Comparison of ENCODE assay signal across 14 cellular contexts in genomic region chr14:71905860-71906259, GRCh38. TPM values are rescaled to one million over a fixed set of nuclear protein-coding genes. Genes with fewer than 3 reads are reported as not detected.
DNase-seq lines count a peak whose midpoint lies in the region; ATAC-seq and TF ChIP-seq lines count a peak whose summit lies in the region.
"Had no signal": no experiment of that assay in that cellular context is flagged by ENCODE, and none has a peak within 500 bp of the region (broad histone marks: within the 10 kb centered on the region; RNA-seq: fewer than 3 reads in every experiment).

No MANE protein-coding gene starts in this region.

- H4K20me1 ChIP-seq in neural progenitor cell (ENCODE audit: low read depth), result no peaks in the 10 kb centered on the region
- H4K20me1 ChIP-seq: BLaER1 treated with 17β-estradiol and CSF1 and Interleukin-3, amounts not matched to agents 10 nM and 100 nM had no signal

- H2AFZ ChIP-seq in neural progenitor cell (replicated peaks), result no peak overlapping the region

- H3K27me3 ChIP-seq in left ventricle myocardium inferior (ENCODE audit: low read depth) (no peaks in the 10 kb centered on the region), endodermal cell (ENCODE audit: control insufficient read depth, insufficient read depth, low read length, poor library complexity, severe bottlenecking) (no peaks in the 10 kb centered on the region), neural progenitor cell (no peaks in the 10 kb centered on the region)
- H3K27me3 ChIP-seq: BLaER1 treated with 17β-estradiol and CSF1 and Interleukin-3, amounts not matched to agents 10 nM and 100 nM had no signal

- no peaks in the 10 kb centered on the region for H3K79me2 ChIP-seq in neural progenitor cell (ENCODE audit: low read depth)

- no peaks in the 10 kb centered on the region for H3K9me3 ChIP-seq in left ventricle myocardium inferior (replicated peaks)
- no peaks in the 10 kb centered on the region for H3K9me3 ChIP-seq in endodermal cell (ENCODE audit: control insufficient read depth, low read length)
- H3K9me3 ChIP-seq in neural progenitor cell (ENCODE audit: low read depth), result no peaks in the 10 kb centered on the region

- no peak for DNase-seq in left ventricle myocardium inferior
- no peak for DNase-seq in cardiac septum (ENCODE audit: low spot score)
- no peak for DNase-seq in endodermal cell
- DNase-seq in neural progenitor cell (ENCODE audit: low spot score), result no peak
- DNase-seq in NK-92 (lab: John Stamatoyannopoulos, UW; ENCODE audit: unreplicated experiment), result no peak
- DNase-seq in sciatic nerve (ENCODE audit: low spot score), result no peak
- no peak for DNase-seq in hippocampal formation (lab: John Stamatoyannopoulos, UW)
- DNase-seq: Calu3; CD8-positive, alpha-beta T cell; H9 had no signal

- H3K27ac Mint-ChIP-seq in endodermal cell (no peak overlapping the region), neural progenitor cell (peak overlapping the region; percentile 83)
- H3K27ac Mint-ChIP-seq: B cell; CD8-positive, alpha-beta T cell; H9 had no signal

- H3K4me1 Mint-ChIP-seq in endodermal cell (peaks cover 20% of the 10 kb centered on the region), neural progenitor cell (peaks cover 27% of the 10 kb centered on the region)
- H3K4me1 Mint-ChIP-seq: B cell had no signal

- H3K4me3 Mint-ChIP-seq in endodermal cell (no peak overlapping the region), neural progenitor cell (no peak overlapping the region)
- H3K4me3 Mint-ChIP-seq: B cell; CD8-positive, alpha-beta T cell; H9 had no signal

- TF ChIP-seq CTCF in left ventricle myocardium inferior (IDR thresholded peaks at IDR 0.05; ENCODE audit: borderline replicate concordance) (no peak), endodermal cell (conservative IDR thresholded peaks at IDR 0.05) (no peak), neural progenitor cell (IDR thresholded peaks at IDR 0.05) (no peak)

- H3K9me3 Mint-ChIP-seq in endodermal cell (no peaks in the 10 kb centered on the region), neural progenitor cell (no peaks in the 10 kb centered on the region)
- H3K9me3 Mint-ChIP-seq: CD8-positive, alpha-beta T cell; H9 had no signal

- H3K27ac ChIP-seq in left ventricle myocardium inferior (replicated peaks), result peak overlapping the region; percentile 2
- H3K27ac ChIP-seq in endodermal cell (ENCODE audit: low read depth, low read length), result peak overlapping the region; percentile 56
- H3K27ac ChIP-seq in neural progenitor cell, result no peak overlapping the region
- H3K27ac ChIP-seq: BLaER1 treated with 17β-estradiol and CSF1 and Interleukin-3, amounts not matched to agents 10 nM and 100 nM had no signal

- no peaks in the 10 kb centered on the region for H3F3A ChIP-seq in neural progenitor cell (ENCODE audit: low read depth)

- peaks cover 7% of the 10 kb centered on the region for H3K27me3 Mint-ChIP-seq in endodermal cell (ENCODE audit: insufficient read depth)
- peaks cover 4% of the 10 kb centered on the region for H3K27me3 Mint-ChIP-seq in neural progenitor cell (ENCODE audit: insufficient read depth, low read depth)

- H3K36me3 ChIP-seq in left ventricle myocardium inferior, result no peaks in the 10 kb centered on the region
- no peaks in the 10 kb centered on the region for H3K36me3 ChIP-seq in endodermal cell (ENCODE audit: control insufficient read depth, insufficient read depth, low read length)
- no peaks in the 10 kb centered on the region for H3K36me3 ChIP-seq in neural progenitor cell
- H3K36me3 ChIP-seq: BLaER1 treated with 17β-estradiol and CSF1 and Interleukin-3, amounts not matched to agents 10 nM and 100 nM had no signal

- no peaks in the 10 kb centered on the region for H3K36me3 Mint-ChIP-seq in endodermal cell (ENCODE audit: low read depth)
- no peaks in the 10 kb centered on the region for H3K36me3 Mint-ChIP-seq in neural progenitor cell
- H3K36me3 Mint-ChIP-seq: CD8-positive, alpha-beta T cell had no signal

- H3K4me2 ChIP-seq in neural progenitor cell, result no peak overlapping the region
- H3K4me2 ChIP-seq: BLaER1 treated with 17β-estradiol and CSF1 and Interleukin-3, amounts not matched to agents 10 nM and 100 nM had no signal

- intact Hi-C loops in left ventricle myocardium inferior (cut with micrococcal nuclease) (no loop called here), cardiac septum (cut with DNase I) (no loop called here), sciatic nerve (cut with DNase I) (no loop called here)

- H3K9ac ChIP-seq in endodermal cell (ENCODE audit: extremely low read depth, low read length, poor library complexity, severe bottlenecking) (no peak overlapping the region), neural progenitor cell (no peak overlapping the region)
- H3K9ac ChIP-seq: BLaER1 treated with 17β-estradiol and CSF1 and Interleukin-3, amounts not matched to agents 10 nM and 100 nM had no signal

- ATAC-seq in sciatic nerve, result no peak
- ATAC-seq: CD8-positive, alpha-beta T cell; HepG2 had no signal

- 73 to 78% methylated on average over 6 to 7 of the region's 7 CpGs for WGBS in endodermal cell (ENCODE audit: insufficient coverage in 1 of 2, insufficient read length in 1 of 2), 2 experiments

- H3K4me3 ChIP-seq in left ventricle myocardium inferior, result no peak overlapping the region
- H3K4me3 ChIP-seq in endodermal cell (ENCODE audit: low read length), result no peak overlapping the region
- no peak overlapping the region for H3K4me3 ChIP-seq in neural progenitor cell
- H3K4me3 ChIP-seq: BLaER1 treated with 17β-estradiol and CSF1 and Interleukin-3, amounts not matched to agents 10 nM and 100 nM had no signal

- H3K4me1 ChIP-seq in left ventricle myocardium inferior (peaks cover 15% of the 10 kb centered on the region), endodermal cell (ENCODE audit: control insufficient read depth, insufficient read depth, low read length) (no peaks in the 10 kb centered on the region), neural progenitor cell (peaks cover 15% of the 10 kb centered on the region)
- H3K4me1 ChIP-seq: BLaER1 treated with 17β-estradiol and CSF1 and Interleukin-3, amounts not matched to agents 10 nM and 100 nM had no signal

RNA-seq across cellular contexts. Expression of gene RGS6, which starts 26.4 kb away (rescaled TPM):
- total RNA-seq in left ventricle myocardium inferior, result 23.0 TPM
- 22.4 TPM for total RNA-seq in cardiac septum
- 10 to 100 TPM; 10.1 to 16.3 TPM for total RNA-seq in endodermal cell
- 1.9 TPM for polyA plus RNA-seq in endodermal cell (2013, experiment 1 of 2)
- 2.6 TPM for polyA plus RNA-seq in endodermal cell (2013, experiment 2 of 2)
- total RNA-seq in neural progenitor cell (ENCODE audit: low replicate concordance), result 0.80 and 2.0 TPM in 2 replicates
- 20.6 TPM for total RNA-seq in sciatic nerve
- total RNA-seq: A172; B cell; Calu3; CD8-positive, alpha-beta T cell; HepG2 had no signal
- polyA plus RNA-seq: HepG2 had no signal
